In the genomic region with DNA sequence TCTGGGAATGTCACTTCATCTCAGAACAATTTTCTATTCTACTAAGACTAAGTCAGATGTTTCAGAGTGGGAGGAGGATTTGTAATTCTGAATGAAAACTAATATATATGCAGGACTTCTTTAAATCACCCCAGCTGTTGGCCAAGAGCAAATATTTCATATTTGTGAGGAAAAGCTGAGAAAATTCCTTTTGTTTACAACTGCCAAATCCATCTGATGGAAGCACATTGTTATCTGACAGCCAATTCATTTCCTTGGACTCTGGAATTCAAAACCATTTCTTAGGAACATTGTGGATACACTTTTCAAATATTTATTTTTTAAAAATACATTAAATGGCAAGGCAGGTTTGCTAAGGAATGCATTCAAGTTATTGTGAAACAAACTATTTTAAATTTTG, we compare ENCODE assay signal across 24 cellular contexts. TPM values are rescaled to one million over a fixed set of nuclear protein-coding genes. Genes with fewer than 3 reads are reported as not detected.
DNase-seq lines count a peak whose midpoint lies in the region; ATAC-seq and TF ChIP-seq lines count a peak whose summit lies in the region.
"Had no signal": no experiment of that assay in that cellular context is flagged by ENCODE, and none has a peak within 500 bp of the region (broad histone marks: within the 10 kb centered on the region; RNA-seq: fewer than 3 reads in every experiment).

No MANE protein-coding gene starts in this region.

- H3K9me3 Mint-ChIP-seq in brain: no peaks in the 10 kb centered on the region
- H3K9me3 Mint-ChIP-seq: GM23338, HFFc6 had no signal

- TF ChIP-seq CTCF in SK-N-SH (IDR thresholded peaks at IDR 0.05) (no peak), brain (conservative IDR thresholded peaks at IDR 0.05) (no peak), lower lobe of right lung (IDR thresholded peaks at IDR 0.05) (no peak), ascending aorta (IDR thresholded peaks at IDR 0.05) (no peak)

- H3K27ac ChIP-seq in SK-N-SH (ENCODE audit: low read depth in 2 of 2, low read length in 1 of 2): peak overlapping the region; percentile 1 to 39; a peak in 2 of 4 replicates
- H3K27ac ChIP-seq in lower lobe of right lung: no peak overlapping the region
- H3K27ac ChIP-seq in ascending aorta: no peak overlapping the region
- H3K27ac ChIP-seq: 22Rv1, SJSA1 had no signal

- peaks cover 44% of the 10 kb centered on the region for H3K4me1 Mint-ChIP-seq in brain
- H3K4me1 Mint-ChIP-seq: CD4-positive, CD25-positive, alpha-beta regulatory T cell had no signal

- no peak overlapping the region; a peak in 1 of 4 replicates for H3K4me3 ChIP-seq in SK-N-SH (ENCODE audit: low read depth in 2 of 2, low read length in 1 of 2)
- H3K4me3 ChIP-seq in lower lobe of right lung: peak overlapping the region; percentile 2
- H3K4me3 ChIP-seq in ascending aorta: no peak overlapping the region
- H3K4me3 ChIP-seq: GM23338, SJSA1 had no signal

- peak overlapping the region in 3 of 5 experiments; percentile 22 to 47 (median 31) for H3K4me3 Mint-ChIP-seq in brain
- H3K4me3 Mint-ChIP-seq: CD4-positive, CD25-positive, alpha-beta regulatory T cell; GM23338; H9; HFFc6 had no signal

- intact Hi-C loops in lower lobe of right lung (cut with DNase I) (no loop called here), ascending aorta (cut with DNase I) (no loop called here)

- H3K36me3 ChIP-seq in SK-N-SH (replicated peaks in 1 of 2; ENCODE audit: control insufficient read depth in 1 of 2, insufficient read depth in 2 of 2, low read length in 1 of 2) (peaks cover 57 to 67% of the 10 kb centered on the region in 2 experiments), lower lobe of right lung (no peaks in the 10 kb centered on the region), ascending aorta (no peaks in the 10 kb centered on the region)

- POLR2A ChIA-PET in SK-N-SH (lab: Yijun Ruan, JAX): no interaction called here

- H3K4me1 ChIP-seq in SK-N-SH (ENCODE audit: control insufficient read depth in 1 of 2, insufficient read depth in 2 of 2, low read depth in 1 of 2, low read length in 1 of 2) (peaks cover 0 to 22% of the 10 kb centered on the region in 2 experiments), lower lobe of right lung (no peaks in the 10 kb centered on the region), ascending aorta (peaks cover 0 to 3% of the 10 kb centered on the region in 2 donors)

- TF ChIP-seq EP300 in SK-N-SH (IDR thresholded peaks at IDR 0.05; ENCODE audit: borderline replicate concordance in 1 of 2, low read depth in 1 of 2, low read length in 1 of 2): no peak

- no peaks in the 10 kb centered on the region for H3K27me3 ChIP-seq in SK-N-SH (ENCODE audit: insufficient read depth)
- H3K27me3 ChIP-seq in lower lobe of right lung (ENCODE audit: low read depth): peaks cover 15% of the 10 kb centered on the region
- no peaks in the 10 kb centered on the region for H3K27me3 ChIP-seq in ascending aorta
- H3K27me3 ChIP-seq: SJSA1 had no signal

- TF ChIP-seq RAD21 in SK-N-SH (IDR thresholded peaks at IDR 0.05; ENCODE audit: low read length): no peak

- H3K79me2 ChIP-seq in SK-N-SH (ENCODE audit: insufficient read depth): peaks cover 85% of the 10 kb centered on the region

- peaks cover 36% of the 10 kb centered on the region for H3K27me3 Mint-ChIP-seq in brain
- H3K27me3 Mint-ChIP-seq: CD4-positive, CD25-positive, alpha-beta regulatory T cell had no signal

- H3K36me3 Mint-ChIP-seq in brain: peaks cover 9% of the 10 kb centered on the region
- H3K36me3 Mint-ChIP-seq: CD4-positive, CD25-positive, alpha-beta regulatory T cell had no signal

- peak overlapping the region; percentile 18; the same call in 1 of the 2 replicates for H3K4me2 ChIP-seq in SK-N-SH
- H3K4me2 ChIP-seq: GM23338 had no signal

- DNase-seq in SK-N-SH (no peak), lower lobe of right lung (no peak), ascending aorta (ENCODE audit: low spot score in 2 of 2) (no peak), T-helper 1 cell (no peak)
- DNase-seq: ACHN; CD4-positive, CD25-positive, alpha-beta regulatory T cell; H9; HFFc6; KBM-7; NCI-H1105 treated with DMSO at 0.1 percent for 48 hours; NCI-H146; NCI-H1930; NCI-H2107; NCI-H446; NCI-H524 treated with DMSO at 0.1 percent for 48 hours; NCI-H774 had no signal

- H3K9me2 ChIP-seq in SK-N-SH: no peaks in the 10 kb centered on the region

- no peak overlapping the region for H2AFZ ChIP-seq in SK-N-SH (ENCODE audit: low read depth)
- H2AFZ ChIP-seq: GM23338 had no signal

- H3F3A ChIP-seq in SK-N-SH (replicated peaks; ENCODE audit: insufficient read depth): peaks cover 28% of the 10 kb centered on the region

- CTCF ChIA-PET in SK-N-SH (lab: Yijun Ruan, JAX): no interaction called here

- H3K27ac Mint-ChIP-seq in brain: no peak overlapping the region
- H3K27ac Mint-ChIP-seq: CD4-positive, CD25-positive, alpha-beta regulatory T cell; GM23338; H9; HFFc6 had no signal

- no peak for ATAC-seq in SK-N-SH treated with all-trans-retinoic acid at 6 μM for 48 hours
- ATAC-seq in lower lobe of right lung: no peak
- no peak for ATAC-seq in HG03159 (IDR thresholded peaks at IDR 0.05; ENCODE audit: unreplicated experiment)
- ATAC-seq: GM23338, Right ventricle myocardium inferior had no signal

- H4K20me1 ChIP-seq in SK-N-SH (ENCODE audit: insufficient read depth): peaks cover 42% of the 10 kb centered on the region

- no peaks in the 10 kb centered on the region for H3K9me3 ChIP-seq in SK-N-SH
- H3K9me3 ChIP-seq in lower lobe of right lung: no peaks in the 10 kb centered on the region
- H3K9me3 ChIP-seq in ascending aorta: no peaks in the 10 kb centered on the region
- H3K9me3 ChIP-seq: SJSA1 had no signal

- no peak overlapping the region for H3K9ac ChIP-seq in SK-N-SH

TF ChIP-seq in SK-N-SH, 30 proteins besides CTCF, POLR2A, EP300 and RAD21:
- TF ChIP-seq MXI1 (IDR thresholded peaks at IDR 0.05; ENCODE audit: low read depth, low read length) (no peak), TCF12 (IDR thresholded peaks at IDR 0.05) (peak; percentile 31; the same call in 1 of the 2 replicates), YY1 (IDR thresholded peaks at IDR 0.05; ENCODE audit: low read depth) (no peak)
- TF ChIP-seq, protein P1, sequence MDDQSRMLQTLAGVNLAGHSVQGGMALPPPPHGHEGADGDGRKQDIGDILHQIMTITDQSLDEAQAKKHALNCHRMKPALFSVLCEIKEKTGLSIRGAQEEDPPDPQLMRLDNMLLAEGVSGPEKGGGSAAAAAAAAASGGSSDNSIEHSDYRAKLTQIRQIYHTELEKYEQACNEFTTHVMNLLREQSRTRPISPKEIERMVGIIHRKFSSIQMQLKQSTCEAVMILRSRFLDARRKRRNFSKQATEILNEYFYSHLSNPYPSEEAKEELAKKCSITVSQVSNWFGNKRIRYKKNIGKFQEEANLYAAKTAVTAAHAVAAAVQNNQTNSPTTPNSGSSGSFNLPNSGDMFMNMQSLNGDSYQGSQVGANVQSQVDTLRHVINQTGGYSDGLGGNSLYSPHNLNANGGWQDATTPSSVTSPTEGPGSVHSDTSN (IDR thresholded peaks at IDR 0.05): peak; percentile 53; the same call in 1 of the 2 replicates

TF ChIP-seq in SK-N-SH treated with all-trans-retinoic acid at 6 μM for 48 hours, 23 proteins besides CTCF, POLR2A, EP300 and RAD21 (continues in another document):
- TF ChIP-seq ZFP30 (CRISPR knock-in tag; IDR thresholded peaks at IDR 0.05) (no peak), SNAI2 (CRISPR knock-in tag; IDR thresholded peaks at IDR 0.05) (no peak), ZNF565 (CRISPR knock-in tag; conservative IDR thresholded peaks at IDR 0.05; ENCODE audit: low read depth) (no peak), ZC3H10 (CRISPR knock-in tag; IDR thresholded peaks at IDR 0.05) (no peak), ZNF70 (CRISPR knock-in tag; IDR thresholded peaks at IDR 0.05) (no peak), GLIS3 (CRISPR knock-in tag; IDR thresholded peaks at IDR 0.05) (no peak), ISL1 (CRISPR knock-in tag; IDR thresholded peaks at IDR 0.05) (no peak), PATZ1 (CRISPR knock-in tag; IDR thresholded peaks at IDR 0.05; ENCODE audit: borderline replicate concordance) (no peak)
- TF ChIP-seq, protein P2, sequence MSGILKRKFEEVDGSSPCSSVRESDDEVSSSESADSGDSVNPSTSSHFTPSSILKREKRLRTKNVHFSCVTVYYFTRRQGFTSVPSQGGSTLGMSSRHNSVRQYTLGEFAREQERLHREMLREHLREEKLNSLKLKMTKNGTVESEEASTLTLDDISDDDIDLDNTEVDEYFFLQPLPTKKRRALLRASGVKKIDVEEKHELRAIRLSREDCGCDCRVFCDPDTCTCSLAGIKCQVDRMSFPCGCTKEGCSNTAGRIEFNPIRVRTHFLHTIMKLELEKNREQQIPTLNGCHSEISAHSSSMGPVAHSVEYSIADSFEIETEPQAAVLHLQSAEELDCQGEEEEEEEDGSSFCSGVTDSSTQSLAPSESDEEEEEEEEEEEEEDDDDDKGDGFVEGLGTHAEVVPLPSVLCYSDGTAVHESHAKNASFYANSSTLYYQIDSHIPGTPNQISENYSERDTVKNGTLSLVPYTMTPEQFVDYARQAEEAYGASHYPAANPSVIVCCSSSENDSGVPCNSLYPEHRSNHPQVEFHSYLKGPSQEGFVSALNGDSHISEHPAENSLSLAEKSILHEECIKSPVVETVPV (CRISPR knock-in tag; IDR thresholded peaks at IDR 0.05): no peak

RNA-seq across cellular contexts. Expression of gene SLIT2, which starts 8.0 kb away (rescaled TPM):
- polyA plus RNA-seq in SK-N-SH (2012; rRNA removed) (53.6 and 68.7 TPM in 2 replicates), brain (ENCODE audit: insufficient read depth, low read depth, low replicate concordance) (20.1 TPM)
- 69.5 and 76.0 TPM in 2 replicates for polyA plus RNA-seq in SK-N-SH (2012; cell fraction: cytosol; rRNA removed)
- polyA plus RNA-seq in SK-N-SH (2012; cell fraction: nucleus; rRNA removed): 69.7 and 99.6 TPM in 2 replicates
- total RNA-seq in lower lobe of right lung (91.8 TPM), ascending aorta (25.2 TPM)
- total RNA-seq: CD4-positive, CD25-positive, alpha-beta regulatory T cell; G401 had no signal
- polyA plus RNA-seq: CD4-positive, CD25-positive, alpha-beta regulatory T cell had no signal

Comparison
In these comparisons a context has a peak if more than half of its experiments do, and no peak if none do; other contexts are left out.
1. H3K27ac ChIP-seq: peak in SK-N-SH (2 of 2); none in lower lobe of right lung (single experiment) and ascending aorta (0 of 2).